22 cellular contexts compared by ENCODE assay signal in genomic region chr3:181488536-181488935, GRCh38.
A peak's percentile ranks its signal among the peaks of the same experiment; 100 is the strongest.
DNase-seq lines count a peak whose midpoint lies in the region; ATAC-seq and TF ChIP-seq lines count a peak whose summit lies in the region.
"Had no signal": no experiment of that assay in that cellular context is flagged by ENCODE, and none has a peak within 500 bp of the region (broad histone marks: within the 10 kb centered on the region; RNA-seq: fewer than 3 reads in every experiment).

No MANE protein-coding gene starts in this region.

- DNase-seq in Ammon's horn (ENCODE audit: low spot score), result peak; percentile 35
- peak; percentile 68 for DNase-seq in SK-MEL-5 (ENCODE audit: low read depth, low spot score)
- peak; percentile 52 for DNase-seq in medulla oblongata (ENCODE audit: extremely low spot score)
- DNase-seq in T-cell, result no peak
- DNase-seq in NCI-H1092 (lab: John Stamatoyannopoulos, UW), result no peak
- DNase-seq: Caco-2; CD4-positive, alpha-beta T cell; DMS 273 treated with DMSO at 0.1 percent for 48 hours; DMS79 treated with DMSO at 0.1 percent for 48 hours; GM23248; H9; HFFc6; KG1; NCI-H187 treated with DMSO at 0.1 percent for 48 hours; NCI-H69; SIG-M5 had no signal

- H3K36me3 ChIP-seq in DOHH2 (ENCODE audit: control insufficient read depth, low read length), result peaks cover 7% of the 10 kb centered on the region; the same call in 1 of the 2 replicates
- H3K36me3 ChIP-seq: BLaER1 had no signal

- no peaks in the 10 kb centered on the region for H3K27me3 ChIP-seq in DOHH2 (ENCODE audit: control insufficient read depth, low read length)
- H3K27me3 ChIP-seq: BLaER1 had no signal

- CTCF ChIA-PET in T-cell (lab: Charles Lee), result no interaction called here

- H3K4me3 ChIP-seq in DOHH2 (ENCODE audit: low read length), result peak overlapping the region; percentile 82
- H3K4me3 ChIP-seq: BLaER1, GM12878, GM23248 had no signal

- no peak for TF ChIP-seq CTCF in DOHH2 (IDR thresholded peaks at IDR 0.05; ENCODE audit: low read depth, low read length, poor library complexity, severe bottlenecking)

- peaks cover 9 to 22% (median 19%) of the 10 kb centered on the region in 3 donors for H3K9me3 Mint-ChIP-seq in T-cell
- H3K9me3 Mint-ChIP-seq: H9 had no signal

- peaks cover 40% of the 10 kb centered on the region for H3F3A ChIP-seq in DOHH2 (ENCODE audit: control insufficient read depth, insufficient read depth)

- H3K9me2 ChIP-seq in DOHH2 (replicated peaks; ENCODE audit: control insufficient read depth, low read length), result no peaks in the 10 kb centered on the region

- H3K27ac ChIP-seq in DOHH2 (ENCODE audit: low read depth, low read length), result peak overlapping the region; percentile 100
- H3K27ac ChIP-seq: GM23248 had no signal

- POLR2A ChIA-PET in T-cell (lab: Charles Lee), result no interaction called here

- no peaks in the 10 kb centered on the region for H3K79me2 ChIP-seq in DOHH2 (ENCODE audit: control insufficient read depth, low read length)

- H4K20me1 ChIP-seq in DOHH2 (ENCODE audit: control insufficient read depth, insufficient read depth, low read depth, low read length), result no peaks in the 10 kb centered on the region
- H4K20me1 ChIP-seq: BLaER1 had no signal

- H3K4me1 ChIP-seq in DOHH2 (ENCODE audit: control insufficient read depth, low read length), result peaks cover 88% of the 10 kb centered on the region
- H3K4me1 ChIP-seq: Caco-2 had no signal

- ATAC-seq in T-cell (replicated peaks in 1 of 4) (no peak), HG02588 (IDR thresholded peaks at IDR 0.05; ENCODE audit: unreplicated experiment) (no peak)
- ATAC-seq: GM12878, Panc1, SK-N-SH treated with all-trans-retinoic acid at 6 μM for 48 hours had no signal

- no peaks in the 10 kb centered on the region for H3K9me3 ChIP-seq in DOHH2 (ENCODE audit: control insufficient read depth, insufficient read depth, low read length)
- H3K9me3 ChIP-seq: BLaER1 had no signal

- no peak overlapping the region for H3K4me3 Mint-ChIP-seq in T-cell
- H3K4me3 Mint-ChIP-seq: CD4-positive, alpha-beta T cell; H9; HFFc6 had no signal

- no peaks in the 10 kb centered on the region for H3K36me3 Mint-ChIP-seq in T-cell

- H3K4me2 ChIP-seq in DOHH2 (ENCODE audit: low read length), result peak overlapping the region; percentile 100

- no peak overlapping the region for H3K27ac Mint-ChIP-seq in T-cell
- H3K27ac Mint-ChIP-seq: CD4-positive, alpha-beta T cell; HFFc6 had no signal

- H3K4me1 Mint-ChIP-seq in T-cell, result no peaks in the 10 kb centered on the region

- no peaks in the 10 kb centered on the region for H3K27me3 Mint-ChIP-seq in T-cell
- H3K27me3 Mint-ChIP-seq: CD4-positive, alpha-beta T cell had no signal

- in situ Hi-C loops in SK-MEL-5 (cut with HindIII; ENCODE audit: low pct_unique_long_range_greater_than_20kb, low sequenced_read_pairs), result no loop called here

Comparison
In these comparisons a context has a peak if more than half of its experiments do, and no peak if none do; other contexts are left out.
1. DNase-seq: peak in Ammon's horn (single experiment), SK-MEL-5 (single experiment) and medulla oblongata (single experiment); none in T-cell (0 of 34) and NCI-H1092 (single experiment).